8 cellular contexts compared by ENCODE assay signal in genomic region chr4:76179398-76180318, GRCh38. TPM values are rescaled to one million over a fixed set of nuclear protein-coding genes. Genes with fewer than 3 reads are reported as not detected.
DNase-seq lines count a peak whose midpoint lies in the region; ATAC-seq, FAIRE-seq and TF ChIP-seq lines count a peak whose summit lies in the region.

No MANE protein-coding gene starts in this region.

- H3K27ac Mint-ChIP-seq in neural crest cell (ENCODE audit: unreplicated experiment) = no peak overlapping the region

- no peaks in the 10 kb centered on the region for H3K27me3 ChIP-seq in stomach

- peaks cover 17 to 56% (median 45%) of the 10 kb centered on the region in 4 donors for H3K36me3 ChIP-seq in stomach

- WGBS in stomach, 5 donors = 45 to 57% (median 51%) methylated on average over 11 of the region's 11 CpGs

- H3K4me3 ChIP-seq in fibroblast of pulmonary artery (replicated peaks; ENCODE audit: low read depth, low read length) = no peak overlapping the region
- no peak overlapping the region for H3K4me3 ChIP-seq in stomach

- FAIRE-seq in RCC 7860 (lab: Jason Lieb, UNC) = no peak

- H3K4me1 Mint-ChIP-seq in activated T-cell treated with anti-CD3 and anti-CD28 coated beads, Interleukin-2, amount 50 U/mL, for 4 hours (ENCODE audit: low read depth) = no peaks in the 10 kb centered on the region
- peaks cover 4% of the 10 kb centered on the region for H3K4me1 Mint-ChIP-seq in neural crest cell

- intact Hi-C loops in stomach (cut with DNase I; ENCODE audit: low total_unique reads) = loop anchor here (10.0 kb wide), 3 partner anchors 65 to 315 kb away; partner anchors contain the start of gene STBD1

- H3K36me3 Mint-ChIP-seq in activated T-cell treated with anti-CD3 and anti-CD28 coated beads, Interleukin-2, amount 50 U/mL, for 4 hours (ENCODE audit: insufficient read depth) = peaks cover 9% of the 10 kb centered on the region
- H3K36me3 Mint-ChIP-seq in neural crest cell (ENCODE audit: low read depth) = no peaks in the 10 kb centered on the region

- no peak for TF ChIP-seq POLR2A in stomach (IDR thresholded peaks at IDR 0.05)

- H3K9me3 Mint-ChIP-seq in activated T-cell treated with anti-CD3 and anti-CD28 coated beads, Interleukin-2, amount 50 U/mL, for 4 hours = no peaks in the 10 kb centered on the region
- H3K9me3 Mint-ChIP-seq in neural crest cell = no peaks in the 10 kb centered on the region

- peaks cover 4 to 35% (median 20%) of the 10 kb centered on the region in 4 donors for H3K4me1 ChIP-seq in stomach

- no peak overlapping the region for H3K4me3 Mint-ChIP-seq in activated T-cell treated with anti-CD3 and anti-CD28 coated beads, Interleukin-2, amount 50 U/mL, for 4 hours
- no peak overlapping the region for H3K4me3 Mint-ChIP-seq in neural crest cell

- peak; percentile 73 for ATAC-seq in GM21717 (IDR thresholded peaks at IDR 0.05; ENCODE audit: unreplicated experiment)
- peak; percentile 82 to 90 for ATAC-seq in activated T-cell treated with anti-CD3 and anti-CD28 coated beads, Interleukin-2, amount 50 U/mL, for 4 hours

- no peaks in the 10 kb centered on the region for H3K9me3 ChIP-seq in stomach

- TF ChIP-seq CTCF in fibroblast of pulmonary artery (IDR thresholded peaks at IDR 0.05; ENCODE audit: low read length, missing control alignments) (peak; percentile 94), neural crest cell (conservative IDR thresholded peaks at IDR 0.05) (peak; percentile 96), stomach (IDR thresholded peaks at IDR 0.05) (peak in 5 of 7 experiments; percentile 62 to 98 (median 89))

- H3K27ac ChIP-seq in stomach = peak overlapping the region in 2 of 5 donors; percentile 30 to 37

- TF ChIP-seq EP300 in stomach (IDR thresholded peaks at IDR 0.05) = no peak

- DNase-seq in DMS153 treated with DMSO at 0.1 percent for 48 hours (lab: John Stamatoyannopoulos, UW; ENCODE audit: unreplicated experiment) (peak; percentile 74), Kasumi-1 (lab: John Stamatoyannopoulos, UW) (peak; percentile 77 to 89), RCC 7860 (ENCODE audit: low spot score) (peak; percentile 48), fibroblast of pulmonary artery (ENCODE audit: low read depth) (peak; percentile 90), neural crest cell (ENCODE audit: low read depth, low spot score) (peak; percentile 83), stomach (peak; percentile 93)
- peak; percentile 83 for DNase-seq in activated T-cell treated with anti-CD3 and anti-CD28 coated beads, Interleukin-2, amount 50 U/mL, for 4 hours

- no peaks in the 10 kb centered on the region for H3K27me3 Mint-ChIP-seq in activated T-cell treated with anti-CD3 and anti-CD28 coated beads, Interleukin-2, amount 50 U/mL, for 4 hours (ENCODE audit: low read depth)
- H3K27me3 Mint-ChIP-seq in neural crest cell (ENCODE audit: low read depth) = no peaks in the 10 kb centered on the region

RNA-seq across cellular contexts. Expression of gene NUP54, which starts 31.5 kb away (rescaled TPM):
- 10 to 100 TPM; 57.8 to 59.7 (median 59.3) TPM for total RNA-seq in activated T-cell treated with anti-CD3 and anti-CD28 coated beads, Interleukin-2, amount 50 U/mL, for 4 hours
- total RNA-seq in neural crest cell = 67.0 and 73.3 TPM in 2 replicates
- total RNA-seq in stomach = 10 to 100 TPM in 3 of 5 donors, 1 to 10 TPM in 2; 9.3 to 87.6 (median 10.3) TPM
- 10 to 100 TPM; 14.2 to 21.8 (median 21.5) TPM for polyA plus RNA-seq in stomach

RNA-seq across cellular contexts. Expression of gene SCARB2, which starts 34.0 kb away (rescaled TPM):
- total RNA-seq in activated T-cell treated with anti-CD3 and anti-CD28 coated beads, Interleukin-2, amount 50 U/mL, for 4 hours = 1 to 10 TPM; 3.5 to 5.3 (median 4.6) TPM
- total RNA-seq in neural crest cell (60.0 and 60.8 TPM in 2 replicates), stomach (100 to 1,000 TPM in 3 of 5 donors, 10 to 100 TPM in 2; 84.0 to 293 (median 161) TPM)
- 10 to 100 TPM; 30.4 to 55.3 (median 42.7) TPM for polyA plus RNA-seq in stomach
